Comparison of ENCODE assay signal across 19 cellular contexts in genomic region chr14:56224691-56225681, GRCh38.
DNase-seq lines count a peak whose midpoint lies in the region; ATAC-seq and TF ChIP-seq lines count a peak whose summit lies in the region.
"Had no signal": no experiment of that assay in that cellular context is flagged by ENCODE, and none has a peak within 500 bp of the region (broad histone marks: within the 10 kb centered on the region; RNA-seq: fewer than 3 reads in every experiment).

No MANE protein-coding gene starts in this region.

- H3K27me3 ChIP-seq in A673 (replicated peaks; ENCODE audit: insufficient read depth, low read depth, low read length, poor library complexity), result no peaks in the 10 kb centered on the region
- no peaks in the 10 kb centered on the region for H3K27me3 ChIP-seq in IMR-90 (ENCODE audit: control insufficient read depth, insufficient read depth, low read length)
- H3K27me3 ChIP-seq in testis, result no peaks in the 10 kb centered on the region
- no peaks in the 10 kb centered on the region for H3K27me3 ChIP-seq in thyroid gland
- H3K27me3 ChIP-seq: upper lobe of right lung had no signal

- H3K9me3 ChIP-seq in A673 (ENCODE audit: low read depth, low read length, poor library complexity, severe bottlenecking) (no peaks in the 10 kb centered on the region), IMR-90 (ENCODE audit: control insufficient read depth, insufficient read depth, low read length) (no peaks in the 10 kb centered on the region), testis (no peaks in the 10 kb centered on the region), thyroid gland (no peaks in the 10 kb centered on the region)
- H3K9me3 ChIP-seq: upper lobe of right lung had no signal

- no peak overlapping the region for H2AK5ac ChIP-seq in IMR-90 (ENCODE audit: low read depth, low read length)

- H2AK9ac ChIP-seq in IMR-90 (replicated peaks; ENCODE audit: low read depth, low read length, poor library complexity), result no peak overlapping the region

- no peaks in the 10 kb centered on the region for H4K20me1 ChIP-seq in IMR-90 (ENCODE audit: insufficient read depth, low read length)

- TF ChIP-seq CTCF in A673 (conservative IDR thresholded peaks at IDR 0.05; ENCODE audit: low read depth, low read length) (no peak), IMR-90 (conservative IDR thresholded peaks at IDR 0.05; ENCODE audit: low read depth, low read length) (no peak), WTC11 (IDR thresholded peaks at IDR 0.05) (no peak), testis (IDR thresholded peaks at IDR 0.05) (no peak), thyroid gland (IDR thresholded peaks at IDR 0.05) (no peak)

- peak overlapping the region; percentile 23; the same call in 1 of the 2 replicates for H3K4ac ChIP-seq in IMR-90 (ENCODE audit: low read depth, low read length)

- H3K14ac ChIP-seq in IMR-90 (replicated peaks; ENCODE audit: low read depth, low read length), result 0 out of 2 replicates have a peak overlapping the region, but pooled peaks have one; percentile 34

- peaks cover 18% of the 10 kb centered on the region for H3K9me1 ChIP-seq in IMR-90 (ENCODE audit: insufficient read depth, low read length)

- no peak overlapping the region for H3K4me3 Mint-ChIP-seq in WTC11
- H3K4me3 Mint-ChIP-seq in activated CD4-positive, alpha-beta T cell treated with anti-CD3 and anti-CD28 coated beads for 36 hours, result no peak overlapping the region
- H3K4me3 Mint-ChIP-seq: activated CD4-positive, alpha-beta memory T cell treated with anti-CD3 and anti-CD28 coated beads for 36 hours; activated T-cell treated with anti-CD3 and anti-CD28 coated beads, Interleukin-2, amount 50 U/mL, for 24 hours; CD4-positive, alpha-beta T cell had no signal

- intact Hi-C loops in A673 (cut with micrococcal nuclease; ENCODE audit: unreplicated experiment), result no loop called here
- intact Hi-C loops in IMR-90 (cut with micrococcal nuclease), result no loop called here
- intact Hi-C loops in testis (cut with DNase I; ENCODE audit: low total_unique reads), result no loop called here
- intact Hi-C loops in thyroid gland (cut with DNase I), result no loop called here
- intact Hi-C loops in activated CD4-positive, alpha-beta T cell treated with anti-CD3 and anti-CD28 coated beads for 36 hours (cut with DNase I, micrococcal nuclease), result no loop called here

- no peak overlapping the region for H2AFZ ChIP-seq in IMR-90 (replicated peaks; ENCODE audit: low read length, poor library complexity)

- no peak overlapping the region for H2BK120ac ChIP-seq in IMR-90 (ENCODE audit: low read depth, low read length)

- H3K27ac ChIP-seq in A673 (ENCODE audit: low read depth, low read length, poor library complexity, severe bottlenecking) (no peak overlapping the region), IMR-90 (ENCODE audit: insufficient read depth, low read length) (no peak overlapping the region), testis (no peak overlapping the region), thyroid gland (no peak overlapping the region)
- H3K27ac ChIP-seq: upper lobe of right lung had no signal

- H3K9ac ChIP-seq in IMR-90 (ENCODE audit: low read depth, low read length), result no peak overlapping the region

- TF ChIP-seq POLR2A in IMR-90 (IDR thresholded peaks at IDR 0.05; ENCODE audit: low read depth, low read length) (no peak), testis (IDR thresholded peaks at IDR 0.05) (no peak), thyroid gland (IDR thresholded peaks at IDR 0.05) (no peak)

- H3K4me1 ChIP-seq in A673 (ENCODE audit: insufficient read depth, low read length, poor library complexity, severe bottlenecking) (peaks cover 19% of the 10 kb centered on the region), IMR-90 (ENCODE audit: control insufficient read depth, insufficient read depth, low read length) (peaks cover 13% of the 10 kb centered on the region), testis (peaks cover 12% of the 10 kb centered on the region), thyroid gland (no peaks in the 10 kb centered on the region)

- ATAC-seq in IMR-90 (ENCODE audit: low read depth), result no peak
- no peak for ATAC-seq in WTC11
- ATAC-seq in activated CD4-positive, CD25-positive, alpha-beta regulatory T cell treated with anti-CD3 and anti-CD28 coated beads, Interleukin-2, amount 50 U/mL, for 24 hours, result no peak
- ATAC-seq in activated CD4-positive, alpha-beta T cell treated with anti-CD3 and anti-CD28 coated beads for 36 hours, result no peak
- ATAC-seq: activated naive CD4-positive, alpha-beta T cell treated with anti-CD3 and anti-CD28 coated beads, Interleukin-2, amount 50 U/mL, for 72 hours; upper lobe of right lung had no signal

- no peak overlapping the region for H3K4me2 ChIP-seq in IMR-90 (ENCODE audit: low read depth, low read length)

- dilution Hi-C loops in IMR-90 (cut with HindIII; ENCODE audit: low sequenced_read_pairs, unreplicated experiment), result no loop called here

- no peak overlapping the region for H2BK15ac ChIP-seq in IMR-90 (ENCODE audit: low read depth, low read length)

- H4K5ac ChIP-seq in IMR-90 (ENCODE audit: low read depth, low read length), result no peak overlapping the region

- no peaks in the 10 kb centered on the region for H3K36me3 ChIP-seq in A673 (ENCODE audit: insufficient read depth, low read length, poor library complexity, severe bottlenecking)
- no peaks in the 10 kb centered on the region for H3K36me3 ChIP-seq in IMR-90 (ENCODE audit: control insufficient read depth, insufficient read depth, low read length)
- H3K36me3 ChIP-seq in testis (ENCODE audit: low read depth, missing control alignments), result no peaks in the 10 kb centered on the region
- H3K36me3 ChIP-seq in thyroid gland, result no peaks in the 10 kb centered on the region
- H3K36me3 ChIP-seq: upper lobe of right lung had no signal

- H3K79me1 ChIP-seq in IMR-90 (ENCODE audit: low read depth in 1 of 2, low read length in 2 of 2), result peaks cover 10 to 33% of the 10 kb centered on the region in 2 experiments

- H3K9me3 Mint-ChIP-seq in WTC11, result peaks cover 26% of the 10 kb centered on the region
- H3K9me3 Mint-ChIP-seq in activated CD4-positive, alpha-beta T cell treated with anti-CD3 and anti-CD28 coated beads for 36 hours (ENCODE audit: low read depth), result peaks cover 5% of the 10 kb centered on the region
- H3K9me3 Mint-ChIP-seq: activated CD4-positive, alpha-beta memory T cell treated with anti-CD3 and anti-CD28 coated beads for 36 hours had no signal

- H4K91ac ChIP-seq in IMR-90 (ENCODE audit: insufficient read depth, low read depth, low read length), result no peak overlapping the region

- DNase-seq in A673 (ENCODE audit: low spot score), result peak; percentile 28
- no peak for DNase-seq in IMR-90
- no peak for DNase-seq in WTC11 (ENCODE audit: low spot score)
- DNase-seq in mucosa of gallbladder (ENCODE audit: low spot score), result peak; percentile 83
- no peak for DNase-seq in testis
- no peak for DNase-seq in thyroid gland
- no peak for DNase-seq in activated CD4-positive, alpha-beta T cell treated with anti-CD3 and anti-CD28 coated beads for 36 hours
- DNase-seq: ACHN; activated CD4-positive, alpha-beta memory T cell treated with anti-CD3 and anti-CD28 coated beads for 36 hours; activated T-cell treated with anti-CD3 and anti-CD28 coated beads, Interleukin-2, amount 50 U/mL, for 24 hours; CD4-positive, alpha-beta T cell; effector CD8-positive, alpha-beta T cell; hippocampal formation; kidney glomerular epithelial cell; NCI-H187 treated with DMSO at 0.1 percent for 48 hours; occipital lobe; upper lobe of right lung had no signal

- no peak overlapping the region for H3K23ac ChIP-seq in IMR-90 (ENCODE audit: low read depth, low read length)

- CTCF ChIA-PET in A673 (lab: Charles Lee) (no interaction called here), IMR-90 (lab: Yijun Ruan, JAX) (interaction anchor here (0.6 kb wide), 1 partner anchor 52 kb away, joined by 5 read pairs; no protein-coding TSS in a partner anchor), WTC11 (lab: Charles Lee) (no interaction called here)
- CTCF ChIA-PET in activated CD4-positive, alpha-beta T cell treated with anti-CD3 and anti-CD28 coated beads for 36 hours (lab: Charles Lee), result interaction anchor here (0.6 kb wide), 1 partner anchor 126 kb away, joined by 3 read pairs; no protein-coding TSS in a partner anchor

- 62% methylated on average over 10 of the region's 17 CpGs; no CpG with 5 or more reads in 1 of the 2 experiments for WGBS in IMR-90 (ENCODE audit: extremely low coverage in 2 of 2, insufficient read length in 1 of 2), 2 experiments
- 77 to 78% methylated on average over 14 to 17 of the region's 17 CpGs for WGBS in testis, 2 donors
- WGBS in thyroid gland, 2 donors, result 90 to 92% methylated on average over 15 to 17 of the region's 17 CpGs

- 0 out of 2 replicates have a peak overlapping the region, but pooled peaks have one; percentile 38 for H3K27ac Mint-ChIP-seq in WTC11
- H3K27ac Mint-ChIP-seq in activated CD4-positive, alpha-beta T cell treated with anti-CD3 and anti-CD28 coated beads for 36 hours, result no peak overlapping the region
- H3K27ac Mint-ChIP-seq: activated CD4-positive, alpha-beta memory T cell treated with anti-CD3 and anti-CD28 coated beads for 36 hours; activated T-cell treated with anti-CD3 and anti-CD28 coated beads, Interleukin-2, amount 50 U/mL, for 24 hours; CD4-positive, alpha-beta T cell had no signal

- peaks cover 11% of the 10 kb centered on the region for H3K4me1 Mint-ChIP-seq in WTC11
- H3K4me1 Mint-ChIP-seq in activated CD4-positive, alpha-beta T cell treated with anti-CD3 and anti-CD28 coated beads for 36 hours, result peaks cover 2% of the 10 kb centered on the region

- H2BK20ac ChIP-seq in IMR-90 (ENCODE audit: low read depth, low read length), result no peak overlapping the region

- peak overlapping the region in 1 of 2 experiments; percentile 35; a peak in 1 of 4 replicates for H4K8ac ChIP-seq in IMR-90 (ENCODE audit: low read depth in 2 of 2, low read length in 2 of 2)

- no TSS peak for BruUV-seq in A673 (replicated peaks; lab: Mats Ljungman, UMichigan)
- BruUV-seq in IMR-90 (replicated peaks; lab: Mats Ljungman, UMichigan), result no TSS peak

- H2BK5ac ChIP-seq in IMR-90 (ENCODE audit: low read depth, low read length, poor library complexity, severe bottlenecking), result no peak overlapping the region

- in situ Hi-C loops in IMR-90 (cut with MboI; ENCODE audit: low sequenced_read_pairs), result no loop called here

- H3K56ac ChIP-seq in IMR-90 (ENCODE audit: extremely low read depth, insufficient read depth, low read length), result no peak overlapping the region

- H3K36me3 Mint-ChIP-seq in WTC11, result peaks cover 30% of the 10 kb centered on the region
- peaks cover 3% of the 10 kb centered on the region for H3K36me3 Mint-ChIP-seq in activated CD4-positive, alpha-beta T cell treated with anti-CD3 and anti-CD28 coated beads for 36 hours (ENCODE audit: low read depth)

- H3K4me3 ChIP-seq in A673 (ENCODE audit: low read depth, low read length, poor library complexity, severe bottlenecking), result no peak overlapping the region
- H3K4me3 ChIP-seq in IMR-90 (ENCODE audit: insufficient read depth, low read depth, low read length), result no peak overlapping the region
- no peak overlapping the region for H3K4me3 ChIP-seq in testis
- H3K4me3 ChIP-seq in thyroid gland (replicated peaks in 1 of 3), result no peak overlapping the region
- H3K4me3 ChIP-seq: upper lobe of right lung had no signal

- no peak for TF ChIP-seq RAD21 in IMR-90 (IDR thresholded peaks at IDR 0.05; ENCODE audit: low read length)

- POLR2A ChIA-PET in A673 (lab: Charles Lee; ENCODE audit: low non-redundant PET), result no interaction called here
- POLR2A ChIA-PET in IMR-90 (lab: Charles Lee; ENCODE audit: unreplicated experiment), result no interaction called here
- POLR2A ChIA-PET in WTC11 (lab: Charles Lee), result no interaction called here
- POLR2A ChIA-PET in activated CD4-positive, alpha-beta T cell treated with anti-CD3 and anti-CD28 coated beads for 36 hours (lab: Charles Lee), result no interaction called here

- no peak overlapping the region for H3K18ac ChIP-seq in IMR-90 (ENCODE audit: low read depth, low read length)

- no peaks in the 10 kb centered on the region; the same call in 1 of the 2 replicates for H3K27me3 Mint-ChIP-seq in WTC11 (ENCODE audit: low read depth)
- no peaks in the 10 kb centered on the region for H3K27me3 Mint-ChIP-seq in activated CD4-positive, alpha-beta T cell treated with anti-CD3 and anti-CD28 coated beads for 36 hours
- H3K27me3 Mint-ChIP-seq: activated CD4-positive, alpha-beta memory T cell treated with anti-CD3 and anti-CD28 coated beads for 36 hours; activated T-cell treated with anti-CD3 and anti-CD28 coated beads, Interleukin-2, amount 50 U/mL, for 24 hours; CD4-positive, alpha-beta T cell had no signal

Comparison
In these comparisons a context has a peak if more than half of its experiments do, and no peak if none do; other contexts are left out.
1. DNase-seq: peak in A673 (single experiment) and mucosa of gallbladder (single experiment); none in IMR-90 (single experiment), WTC11 (single experiment), testis (single experiment), thyroid gland (0 of 2) and activated CD4-positive, alpha-beta T cell treated with anti-CD3 and anti-CD28 coated beads for 36 hours (single experiment).
2. CTCF ChIA-PET loops: an anchor here in IMR-90 (0.6 kb wide) and activated CD4-positive, alpha-beta T cell treated with anti-CD3 and anti-CD28 coated beads for 36 hours (0.6 kb wide); none called in A673 and WTC11.